14 cellular contexts compared by ENCODE assay signal in the genomic region with DNA sequence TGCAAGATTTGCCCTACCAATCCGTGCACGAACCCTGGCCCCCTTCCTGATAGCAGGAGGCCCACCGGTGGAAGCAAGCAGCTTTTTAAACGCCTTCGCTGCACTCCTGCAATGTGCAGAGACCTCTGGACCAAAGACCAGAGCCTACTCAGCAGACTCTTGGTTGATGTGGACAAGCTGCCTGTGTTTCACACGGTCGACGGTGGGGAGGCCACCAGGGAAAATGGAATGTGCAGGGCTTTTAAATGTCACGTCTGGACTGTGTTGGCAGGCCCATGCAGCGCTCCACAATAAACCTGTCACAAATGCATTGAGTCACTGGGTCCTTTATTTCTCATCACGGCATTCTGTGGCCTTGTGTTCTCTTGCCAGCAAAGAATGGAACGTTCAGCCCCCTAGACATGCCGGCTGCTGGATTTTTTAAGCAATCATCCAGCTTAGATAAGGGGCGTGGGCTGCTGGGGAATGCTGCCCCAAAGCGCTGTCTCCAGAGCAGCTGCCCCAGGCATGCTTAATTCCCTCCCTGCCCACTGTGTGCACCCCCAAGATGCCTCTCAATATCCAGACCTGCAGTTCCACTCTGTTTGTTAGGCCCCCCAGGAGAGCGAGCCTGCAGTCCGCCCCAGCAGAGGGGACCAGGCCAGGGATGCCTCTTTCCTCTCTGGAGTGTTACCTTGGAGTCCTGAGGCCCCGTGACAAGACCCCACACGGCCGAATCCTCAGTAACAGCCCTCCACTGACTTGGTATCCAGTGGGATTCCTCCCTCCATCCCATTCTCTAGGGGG.
DNase-seq lines count a peak whose midpoint lies in the region; ATAC-seq, FAIRE-seq and TF ChIP-seq lines count a peak whose summit lies in the region.
"Had no signal": no experiment of that assay in that cellular context is flagged by ENCODE, and none has a peak within 500 bp of the region (broad histone marks: within the 10 kb centered on the region; RNA-seq: fewer than 3 reads in every experiment).

No MANE protein-coding gene starts in this region.

- H3K79me2 ChIP-seq in HepG2 (ENCODE audit: insufficient read depth, low read length): no peaks in the 10 kb centered on the region

- FAIRE-seq in HepG2 (lab: Jason Lieb, UNC): no peak
- FAIRE-seq: D721Med, small intestine had no signal

- H3K4me2 ChIP-seq in HepG2 (ENCODE audit: low read depth, low read length): peak overlapping the region; percentile 69

- H3K9me3 ChIP-seq in HepG2 (ENCODE audit: low read length) (no peaks in the 10 kb centered on the region), right lobe of liver (no peaks in the 10 kb centered on the region)

- H3K27ac Mint-ChIP-seq in nephron: peak overlapping the region; percentile 47 to 87 (median 70)
- no peak overlapping the region for H3K27ac Mint-ChIP-seq in activated naive CD8-positive, alpha-beta T cell treated with anti-CD3 and anti-CD28 coated beads, Interleukin-2, amount 50 U/mL, for 24 hours
- H3K27ac Mint-ChIP-seq: activated naive CD8-positive, alpha-beta T cell treated with anti-CD3 and anti-CD28 coated beads, Interleukin-2, amount 10 ng/mL, durations not matched to agents 7 days and 5 days had no signal

- peaks cover 7% of the 10 kb centered on the region for H3K36me3 Mint-ChIP-seq in nephron (ENCODE audit: low read depth)
- H3K36me3 Mint-ChIP-seq in activated naive CD8-positive, alpha-beta T cell treated with anti-CD3 and anti-CD28 coated beads, Interleukin-2, amount 50 U/mL, for 24 hours (ENCODE audit: low read depth): no peaks in the 10 kb centered on the region
- H3K36me3 Mint-ChIP-seq: activated naive CD8-positive, alpha-beta T cell treated with anti-CD3 and anti-CD28 coated beads, Interleukin-2, amount 10 ng/mL, durations not matched to agents 7 days and 5 days had no signal

- ATAC-seq in HepG2 (peak; percentile 69), right lobe of liver (no peak), HG03378 (IDR thresholded peaks at IDR 0.05; ENCODE audit: unreplicated experiment) (no peak)
- ATAC-seq in activated naive CD8-positive, alpha-beta T cell treated with anti-CD3 and anti-CD28 coated beads, Interleukin-2, amount 50 U/mL, for 24 hours: no peak

- in situ Hi-C loops in HepG2 (cut with HindIII; ENCODE audit: extremely low pct_ligation_motif_present, low pct_unique_long_range_greater_than_20kb): no loop called here

- H3K4me1 ChIP-seq in HepG2 (ENCODE audit: insufficient read depth, low read length): peaks cover 63% of the 10 kb centered on the region
- peaks cover 0 to 3% (median 0%) of the 10 kb centered on the region in 4 donors for H3K4me1 ChIP-seq in right lobe of liver

- H4K20me1 ChIP-seq in HepG2 (ENCODE audit: insufficient read depth, low read length): no peaks in the 10 kb centered on the region

- intact Hi-C loops in HepG2 (cut with micrococcal nuclease; ENCODE audit: unreplicated experiment): no loop called here
- intact Hi-C loops in right lobe of liver (cut with DNase I): loop anchor here in 1 of 2 donors (10.0 kb wide), 1 partner anchor 51 kb away; no protein-coding TSS in a partner anchor

- H3K9ac ChIP-seq in HepG2 (ENCODE audit: insufficient read depth, low read depth, low read length): no peak overlapping the region

- no peak for TF ChIP-seq POLR2A in HepG2 (IDR thresholded peaks at IDR 0.05; ENCODE audit: insufficient read depth in 1 of 2, low read depth in 2 of 2, low read length in 2 of 2)
- no peak for TF ChIP-seq POLR2A in right lobe of liver (IDR thresholded peaks at IDR 0.05)

- BruUV-seq in HepG2 (replicated peaks; lab: Mats Ljungman, UMichigan): no TSS peak

- peaks cover 4% of the 10 kb centered on the region for H3K27me3 Mint-ChIP-seq in nephron (ENCODE audit: low read depth)
- H3K27me3 Mint-ChIP-seq in activated naive CD8-positive, alpha-beta T cell treated with anti-CD3 and anti-CD28 coated beads, Interleukin-2, amount 50 U/mL, for 24 hours: no peaks in the 10 kb centered on the region
- H3K27me3 Mint-ChIP-seq: activated naive CD8-positive, alpha-beta T cell treated with anti-CD3 and anti-CD28 coated beads, Interleukin-2, amount 10 ng/mL, durations not matched to agents 7 days and 5 days had no signal

- H2AFZ ChIP-seq in HepG2 (ENCODE audit: low read length): no peak overlapping the region

- H3K27ac ChIP-seq in HepG2 (ENCODE audit: extremely low read length, insufficient read depth, low read length): no peak overlapping the region
- H3K27ac ChIP-seq in right lobe of liver: no peak overlapping the region

- H3K9me3 Mint-ChIP-seq in nephron: peaks cover 6% of the 10 kb centered on the region
- peaks cover 6% of the 10 kb centered on the region for H3K9me3 Mint-ChIP-seq in activated naive CD8-positive, alpha-beta T cell treated with anti-CD3 and anti-CD28 coated beads, Interleukin-2, amount 50 U/mL, for 24 hours

- CTCF ChIA-PET in HepG2 (lab: Yijun Ruan, JAX; ENCODE audit: low intra/inter-chr PET ratio, low total read pairs): no interaction called here

- TF ChIP-seq EP300 in HepG2 (IDR thresholded peaks at IDR 0.05; ENCODE audit: low read depth in 2 of 2, low read length in 2 of 2) (no peak), HepG2 (CRISPR knock-in tag; IDR thresholded peaks at IDR 0.05; ENCODE audit: borderline replicate concordance) (no peak)

- no peak for TF ChIP-seq RAD21 in HepG2 (CRISPR knock-in tag; IDR thresholded peaks at IDR 0.05)

- H3K4me1 Mint-ChIP-seq in nephron: peaks cover 53% of the 10 kb centered on the region
- no peaks in the 10 kb centered on the region for H3K4me1 Mint-ChIP-seq in activated naive CD8-positive, alpha-beta T cell treated with anti-CD3 and anti-CD28 coated beads, Interleukin-2, amount 50 U/mL, for 24 hours
- H3K4me1 Mint-ChIP-seq: activated naive CD8-positive, alpha-beta T cell treated with anti-CD3 and anti-CD28 coated beads, Interleukin-2, amount 10 ng/mL, durations not matched to agents 7 days and 5 days had no signal

- H3K4me3 ChIP-seq in HepG2 (replicated peaks in 1 of 3; ENCODE audit: insufficient read depth in 1 of 3, low read depth in 2 of 3, low read length in 3 of 3) (peak overlapping the region in 2 of 3 experiments; percentile 1 to 28; a peak in 2 of 6 replicates), right lobe of liver (no peak overlapping the region), foreskin fibroblast (ENCODE audit: low read depth in 1 of 2, low read length in 2 of 2) (no peak overlapping the region)

- peak; percentile 40 for DNase-seq in HepG2 (ENCODE audit: low spot score)
- DNase-seq in right lobe of liver: no peak
- peak; percentile 54 to 61 for DNase-seq in foreskin fibroblast
- DNase-seq in iPS-NIHi11 (ENCODE audit: low spot score): no peak
- DNase-seq in activated naive CD8-positive, alpha-beta T cell treated with anti-CD3 and anti-CD28 coated beads, Interleukin-2, amount 50 U/mL, for 24 hours: no peak
- no peak for DNase-seq in H4 (ENCODE audit: low spot score)
- DNase-seq: activated naive CD8-positive, alpha-beta T cell treated with anti-CD3 and anti-CD28 coated beads, Interleukin-2, amount 10 ng/mL, durations not matched to agents 7 days and 5 days; effector memory CD4-positive, alpha-beta T cell; NCI-H1092 treated with DMSO at 0.1 percent for 48 hours; NCI-H510A had no signal

- WGBS in HepG2 (ENCODE audit: low lambda C conversion rate): 20% methylated on average over 13 of the region's 20 CpGs
- 80% methylated on average over 9 of the region's 20 CpGs for WGBS in right lobe of liver (ENCODE audit: insufficient coverage, low coverage, low lambda C conversion rate, missing lambda C conversion rate)

- TF ChIP-seq CTCF in HepG2 (CRISPR knock-in tag; IDR thresholded peaks at IDR 0.05) (no peak), right lobe of liver (IDR thresholded peaks at IDR 0.05) (no peak), foreskin fibroblast (IDR thresholded peaks at IDR 0.05; ENCODE audit: low read depth, low read length) (no peak), nephron (IDR thresholded peaks at IDR 0.05; ENCODE audit: unreplicated experiment in 3 of 3) (no peak)

- POLR2A ChIA-PET in HepG2 (lab: Yijun Ruan, JAX): no interaction called here

- no peak overlapping the region for H3K4me3 Mint-ChIP-seq in nephron
- no peak overlapping the region for H3K4me3 Mint-ChIP-seq in activated naive CD8-positive, alpha-beta T cell treated with anti-CD3 and anti-CD28 coated beads, Interleukin-2, amount 50 U/mL, for 24 hours
- H3K4me3 Mint-ChIP-seq: activated naive CD8-positive, alpha-beta T cell treated with anti-CD3 and anti-CD28 coated beads, Interleukin-2, amount 10 ng/mL, durations not matched to agents 7 days and 5 days had no signal

- H3K27me3 ChIP-seq in HepG2 (ENCODE audit: control insufficient read depth in 1 of 2, insufficient read depth in 2 of 2, low read length in 2 of 2) (no peaks in the 10 kb centered on the region; a peak in 1 of 5 replicates), right lobe of liver (no peaks in the 10 kb centered on the region)

- H3K36me3 ChIP-seq in HepG2 (replicated peaks in 1 of 2; ENCODE audit: control insufficient read depth in 1 of 2, insufficient read depth in 2 of 2, low read length in 2 of 2): no peaks in the 10 kb centered on the region
- H3K36me3 ChIP-seq in right lobe of liver: no peaks in the 10 kb centered on the region

TF ChIP-seq in HepG2, 621 proteins besides CTCF, POLR2A, EP300 and RAD21 (continues in another document):
- TF ChIP-seq ZFX (CRISPR knock-in tag; IDR thresholded peaks at IDR 0.05; ENCODE audit: low read depth): peak; percentile 27; the same call in 1 of the 2 replicates

Comparison
In these comparisons a context has a peak if more than half of its experiments do, and no peak if none do; other contexts are left out.
1. DNase-seq: peak in HepG2 (single experiment) and foreskin fibroblast (2 of 2); none in right lobe of liver (0 of 3), iPS-NIHi11 (single experiment), activated naive CD8-positive, alpha-beta T cell treated with anti-CD3 and anti-CD28 coated beads, Interleukin-2, amount 50 U/mL, for 24 hours (single experiment) and H4 (single experiment).
2. H3K4me3 ChIP-seq: peak in HepG2 (2 of 3); none in right lobe of liver (0 of 3) and foreskin fibroblast (0 of 2).